17 cellular contexts compared by ENCODE assay signal in the genomic region with DNA sequence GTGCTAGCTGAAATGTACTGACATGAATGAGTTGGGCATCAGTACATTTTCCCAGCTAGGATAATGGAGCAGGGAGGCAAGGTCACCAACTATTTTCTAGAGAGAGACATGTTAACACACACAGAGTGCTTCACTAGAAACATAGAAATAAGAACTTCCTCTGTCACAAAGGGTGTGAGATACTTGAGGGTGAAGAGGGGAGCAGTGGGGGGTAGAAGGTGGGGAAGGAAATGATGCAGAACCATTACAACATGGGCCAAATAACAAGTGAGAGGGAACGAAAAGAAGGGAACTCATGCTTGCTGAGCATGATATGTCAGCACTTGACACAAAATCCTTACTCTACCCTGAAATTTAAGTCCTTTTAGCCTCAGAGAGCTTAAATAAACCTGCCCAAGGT.
DNase-seq lines count a peak whose midpoint lies in the region; ATAC-seq and TF ChIP-seq lines count a peak whose summit lies in the region.
"Had no signal": no experiment of that assay in that cellular context is flagged by ENCODE, and none has a peak within 500 bp of the region (broad histone marks: within the 10 kb centered on the region; RNA-seq: fewer than 3 reads in every experiment).

No MANE protein-coding gene starts in this region.

- POLR2A ChIA-PET in RWPE1 (lab: Yijun Ruan, JAX; ENCODE audit: low non-redundant PET): no interaction called here

- no peaks in the 10 kb centered on the region for H3K36me3 ChIP-seq in mucosa of descending colon (ENCODE audit: low read depth)
- H3K36me3 ChIP-seq: vagina had no signal

- intact Hi-C loops in mucosa of descending colon (cut with DNase I, micrococcal nuclease): no loop called here

- no peak overlapping the region for H3K4me3 ChIP-seq in mucosa of descending colon
- H3K4me3 ChIP-seq: body of pancreas, vagina had no signal

- TF ChIP-seq CTCF in mucosa of descending colon (IDR thresholded peaks at IDR 0.05) (no peak), RWPE1 (conservative IDR thresholded peaks at IDR 0.05; ENCODE audit: low read depth) (no peak)

- H3K4me1 ChIP-seq in mucosa of descending colon (ENCODE audit: low read depth): no peaks in the 10 kb centered on the region
- H3K4me1 ChIP-seq: vagina had no signal

- DNase-seq in DMS79 treated with DMSO at 0.1 percent for 48 hours (lab: John Stamatoyannopoulos, UW) (peak; percentile 43), SKM-1 (lab: John Stamatoyannopoulos, UW; ENCODE audit: unreplicated experiment) (peak; percentile 87), mucosa of descending colon (no peak), RWPE1 (ENCODE audit: low spot score) (no peak), epidermal melanocyte (ENCODE audit: insufficient read length, low spot score) (no peak), cortex of kidney (lab: John Stamatoyannopoulos, UW) (no peak)
- DNase-seq: activated CD8-positive, alpha-beta T cell treated with anti-CD3 and anti-CD28 coated beads for 36 hours; activated effector memory CD4-positive, alpha-beta T cell treated with anti-CD3 and anti-CD28 coated beads, Interleukin-2, amount 50 U/mL, for 16 hours; effector CD4-positive, alpha-beta T cell; NCI-H1436 treated with DMSO at 0.1 percent for 48 hours; NCI-H526; stimulated activated naive CD4-positive, alpha-beta T cell had no signal

- no peak overlapping the region for H3K27ac ChIP-seq in RWPE1
- H3K27ac ChIP-seq: C4-2B, vagina had no signal

- H3K9me3 ChIP-seq in mucosa of descending colon: no peaks in the 10 kb centered on the region
- H3K9me3 ChIP-seq: body of pancreas, vagina had no signal

- ATAC-seq in GM21576 (IDR thresholded peaks at IDR 0.05; ENCODE audit: unreplicated experiment): peak; percentile 36
- peak; percentile 22 for ATAC-seq in mucosa of descending colon
- ATAC-seq in GM21529 (IDR thresholded peaks at IDR 0.05; ENCODE audit: unreplicated experiment): no peak
- ATAC-seq: activated CD8-positive, alpha-beta T cell treated with anti-CD3 and anti-CD28 coated beads for 36 hours; body of pancreas had no signal

- CTCF ChIA-PET in RWPE1 (lab: Yijun Ruan, JAX): no interaction called here

Comparison
In these comparisons a context has a peak if more than half of its experiments do, and no peak if none do; other contexts are left out.
1. DNase-seq: peak in DMS79 treated with DMSO at 0.1 percent for 48 hours (single experiment) and SKM-1 (single experiment); none in mucosa of descending colon (0 of 3), RWPE1 (single experiment), epidermal melanocyte (single experiment) and cortex of kidney (single experiment).